8 cellular contexts compared by ENCODE assay signal in the genomic region with DNA sequence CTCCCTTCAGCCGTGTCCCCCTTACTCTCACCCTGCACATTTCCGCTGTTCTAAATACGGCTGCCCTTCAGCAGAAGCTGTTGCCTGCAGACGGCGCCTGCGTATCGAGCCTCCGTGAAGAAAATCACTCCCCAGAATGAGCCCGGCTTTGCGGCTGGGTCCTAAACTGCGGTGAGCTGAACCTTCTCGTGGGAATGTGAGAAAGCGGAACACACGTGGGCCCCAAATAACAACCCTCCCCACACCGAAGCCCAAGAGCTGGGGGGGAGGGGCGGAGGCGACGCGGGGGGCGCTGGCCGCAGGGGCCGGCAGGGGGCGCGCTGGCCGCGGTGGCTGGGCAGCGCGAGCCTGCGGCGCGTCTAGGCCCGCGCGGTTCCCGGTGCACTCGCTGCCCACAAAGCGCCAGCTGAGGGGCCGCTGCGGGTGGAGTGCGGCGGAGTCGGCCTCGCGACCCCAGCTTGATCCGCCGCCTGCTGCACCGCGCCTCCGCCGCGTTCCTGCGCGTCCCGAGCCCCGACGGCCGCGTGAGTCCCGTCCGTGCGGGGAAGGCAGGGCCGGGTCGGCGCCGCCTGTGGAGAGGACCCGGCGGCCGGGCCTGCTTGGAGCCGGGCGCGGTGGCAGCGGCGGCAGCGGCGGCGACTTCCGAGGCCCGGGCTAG. TPM values are rescaled to one million over a fixed set of nuclear protein-coding genes. Genes with fewer than 3 reads are reported as not detected.
DNase-seq lines count a peak whose midpoint lies in the region; ATAC-seq and TF ChIP-seq lines count a peak whose summit lies in the region.

A gene with protein sequence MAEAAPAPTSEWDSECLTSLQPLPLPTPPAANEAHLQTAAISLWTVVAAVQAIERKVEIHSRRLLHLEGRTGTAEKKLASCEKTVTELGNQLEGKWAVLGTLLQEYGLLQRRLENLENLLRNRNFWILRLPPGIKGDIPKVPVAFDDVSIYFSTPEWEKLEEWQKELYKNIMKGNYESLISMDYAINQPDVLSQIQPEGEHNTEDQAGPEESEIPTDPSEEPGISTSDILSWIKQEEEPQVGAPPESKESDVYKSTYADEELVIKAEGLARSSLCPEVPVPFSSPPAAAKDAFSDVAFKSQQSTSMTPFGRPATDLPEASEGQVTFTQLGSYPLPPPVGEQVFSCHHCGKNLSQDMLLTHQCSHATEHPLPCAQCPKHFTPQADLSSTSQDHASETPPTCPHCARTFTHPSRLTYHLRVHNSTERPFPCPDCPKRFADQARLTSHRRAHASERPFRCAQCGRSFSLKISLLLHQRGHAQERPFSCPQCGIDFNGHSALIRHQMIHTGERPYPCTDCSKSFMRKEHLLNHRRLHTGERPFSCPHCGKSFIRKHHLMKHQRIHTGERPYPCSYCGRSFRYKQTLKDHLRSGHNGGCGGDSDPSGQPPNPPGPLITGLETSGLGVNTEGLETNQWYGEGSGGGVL (plus strand): TSS at position 382 of the 658 bp plus-strand sequence. CDS start 290 bp downstream, outside the sequence.

- H3K27ac ChIP-seq in right atrium auricular region = peak within 1 kb of the TSS; percentile 81 to 89

- H3K9me3 ChIP-seq in T-helper 17 cell (ENCODE audit: control insufficient read depth, low read length, poor library complexity, severe bottlenecking) = no peaks in the 10 kb centered on the region
- no peaks in the 10 kb centered on the region for H3K9me3 ChIP-seq in right atrium auricular region

- H3K27me3 ChIP-seq in right atrium auricular region = no peaks in the 10 kb centered on the region

- H3K4me3 ChIP-seq in right atrium auricular region = peak within 1 kb of the TSS; percentile 72 to 85

- H3K4me3 Mint-ChIP-seq in T-helper 17 cell = peak within 1 kb of the TSS; percentile 99

- DNase-seq in GM13976 (ENCODE audit: low spot score) (peak; percentile 93), NCI-H1092 treated with DMSO at 0.1 percent for 48 hours (lab: John Stamatoyannopoulos, UW) (peak; percentile 90), T-helper 17 cell (peak; percentile 75 to 81 (median 80)), amygdala (lab: John Stamatoyannopoulos, UW) (peak in 53 of 56 donors; percentile 16 to 88 (median 63)), right atrium auricular region (ENCODE audit: low spot score) (peak; percentile 66), putamen (ENCODE audit: low spot score) (peak; percentile 87), cortex of kidney (lab: John Stamatoyannopoulos, UW) (no peak)

- peaks cover 2% of the 10 kb centered on the region for H3K36me3 Mint-ChIP-seq in T-helper 17 cell (ENCODE audit: low read depth)

- peak; percentile 66 for ATAC-seq in HG02623 (IDR thresholded peaks at IDR 0.05; ENCODE audit: unreplicated experiment)
- ATAC-seq in T-helper 17 cell = peak; percentile 81

- H3K4me1 ChIP-seq in right atrium auricular region = peaks cover 0 to 14% of the 10 kb centered on the region in 2 donors

- H3K27me3 Mint-ChIP-seq in T-helper 17 cell = no peaks in the 10 kb centered on the region

- no peaks in the 10 kb centered on the region for H3K36me3 ChIP-seq in right atrium auricular region

- peaks cover 22% of the 10 kb centered on the region for H3K4me1 Mint-ChIP-seq in T-helper 17 cell

- TF ChIP-seq CTCF in GM13976 (IDR thresholded peaks at IDR 0.05; ENCODE audit: borderline replicate concordance, control extremely low read depth, extremely low read depth, insufficient read depth, missing control alignments) (peak; percentile 69), right atrium auricular region (IDR thresholded peaks at IDR 0.05) (peak; percentile 82 to 95)

- peak within 1 kb of the TSS; percentile 96 for H3K27ac Mint-ChIP-seq in T-helper 17 cell

- in situ Hi-C loops in GM13976 (cut with MboI; ENCODE audit: low sequenced_read_pairs, unreplicated experiment) = no loop called here

RNA-seq across cellular contexts. Expression of the gene that starts here (rescaled TPM):
- 10 to 100 TPM; 17.2 to 19.7 TPM for total RNA-seq in T-helper 17 cell
- 10 to 100 TPM in 1 of 2 donors, 1 to 10 TPM in 1; 8.2 to 16.2 TPM for total RNA-seq in right atrium auricular region
